8 cellular contexts compared by ENCODE assay signal in genomic region chr12:105107497-105108371, GRCh38. TPM values are rescaled to one million over a fixed set of nuclear protein-coding genes. Genes with fewer than 3 reads are reported as not detected.
DNase-seq lines count a peak whose midpoint lies in the region; ATAC-seq and TF ChIP-seq lines count a peak whose summit lies in the region.

TSS of gene WASHC4 (plus strand) at chr12:105107731. CDS start at chr12:105107801, 70 bp downstream.

- peak within 1 kb of the TSS; percentile 81 for H3K4me2 ChIP-seq in parathyroid adenoma (ENCODE audit: low read length)

- no peaks in the 10 kb centered on the region for H3K36me3 ChIP-seq in parathyroid adenoma (ENCODE audit: control insufficient read depth, insufficient read depth, low read length)
- H3K36me3 ChIP-seq in tibial artery: peaks cover 0 to 11% (median 7%) of the 10 kb centered on the region in 3 donors

- H3K4me3 ChIP-seq in GM12875 (ENCODE audit: low read depth, low read length) (peak within 1 kb of the TSS; percentile 99), parathyroid adenoma (ENCODE audit: low read depth, low read length) (peak within 1 kb of the TSS; percentile 69), tibial artery (peak within 1 kb of the TSS; percentile 71 to 89)

- 0 out of 2 replicates have a peak, but pooled peaks have one; percentile 4 for TF ChIP-seq CTCF in GM12875 (IDR thresholded peaks at IDR 0.05; ENCODE audit: borderline replicate concordance, insufficient read depth, low read depth, low read length)
- TF ChIP-seq CTCF in parathyroid adenoma (IDR thresholded peaks at IDR 0.05): no peak
- TF ChIP-seq CTCF in tibial artery (IDR thresholded peaks at IDR 0.05): no peak

- H3K4me1 ChIP-seq in parathyroid adenoma (peaks cover 3% of the 10 kb centered on the region), tibial artery (peaks cover 0 to 48% (median 16%) of the 10 kb centered on the region in 4 donors)

- H3K9me3 ChIP-seq in parathyroid adenoma (ENCODE audit: control insufficient read depth, low read length) (no peaks in the 10 kb centered on the region), tibial artery (no peaks in the 10 kb centered on the region)

- H3K27ac ChIP-seq in parathyroid adenoma: peak within 1 kb of the TSS; percentile 93
- H3K27ac ChIP-seq in tibial artery: peak within 1 kb of the TSS; percentile 94 to 96

- intact Hi-C loops in Right ventricle myocardium inferior (cut with DNase I): no loop called here
- intact Hi-C loops in tibial artery (cut with DNase I; ENCODE audit: low total_unique reads): no loop called here

- peak within 1 kb of the TSS; percentile 70 for H3K9ac ChIP-seq in parathyroid adenoma

- ATAC-seq in HG02763 (IDR thresholded peaks at IDR 0.05; ENCODE audit: unreplicated experiment): peak; percentile 85
- ATAC-seq in Right ventricle myocardium inferior: peak; percentile 99

- H3K27me3 ChIP-seq in parathyroid adenoma (ENCODE audit: control insufficient read depth, insufficient read depth, low read length) (no peaks in the 10 kb centered on the region), tibial artery (no peaks in the 10 kb centered on the region)

- peaks cover 12% of the 10 kb centered on the region for H3K79me2 ChIP-seq in parathyroid adenoma

- DNase-seq in NCI-H1417 treated with DMSO at 0.1 percent for 48 hours (lab: John Stamatoyannopoulos, UW): peak; percentile 55
- peak; percentile 54 to 82 for DNase-seq in SW 1271 (lab: John Stamatoyannopoulos, UW)
- DNase-seq in activated naive CD8-positive, alpha-beta T cell treated with anti-CD3 and anti-CD28 coated beads, Interleukin-2, amount 50 U/mL, for 16 hours (ENCODE audit: low read depth, low spot score): peak; percentile 88
- DNase-seq in Right ventricle myocardium inferior (ENCODE audit: missing footprints): peak; percentile 99
- DNase-seq in tibial artery: peak; percentile 95 to 97

- peak within 1 kb of the TSS; percentile 96 for H2AFZ ChIP-seq in parathyroid adenoma

RNA-seq across cellular contexts. Expression of gene WASHC4, which starts in this region (rescaled TPM):
- 23.9 TPM for total RNA-seq in Right ventricle myocardium inferior

Comparison
In these comparisons a context has a peak if more than half of its experiments do, and no peak if none do; other contexts are left out.
1. Peak in every context shown above with its lines: DNase-seq, ATAC-seq, H3K4me3 ChIP-seq and H3K27ac ChIP-seq.